In genomic region chr4:108272046-108272445, GRCh38 we compare ENCODE assay signal across 27 cellular contexts.
DNase-seq lines count a peak whose midpoint lies in the region; ATAC-seq and TF ChIP-seq lines count a peak whose summit lies in the region.
"Had no signal": no experiment of that assay in that cellular context is flagged by ENCODE, and none has a peak within 500 bp of the region (broad histone marks: within the 10 kb centered on the region; RNA-seq: fewer than 3 reads in every experiment).

No MANE protein-coding gene starts in this region.

- no peaks in the 10 kb centered on the region for H3K79me2 ChIP-seq in hepatocyte

- no peaks in the 10 kb centered on the region for H3K9me2 ChIP-seq in hepatocyte (replicated peaks; ENCODE audit: insufficient read depth)

- CTCF ChIA-PET in activated CD4-positive, alpha-beta T cell treated with anti-CD3 and anti-CD28 coated beads for 36 hours (lab: Charles Lee): no interaction called here
- CTCF ChIA-PET in activated CD8-positive, alpha-beta T cell treated with anti-CD3 and anti-CD28 coated beads for 36 hours (lab: Charles Lee): interaction anchor here (1.6 kb wide), 1 partner anchor 253 kb away, joined by 3 read pairs; no protein-coding TSS in a partner anchor

- H3K9me3 Mint-ChIP-seq in activated CD4-positive, alpha-beta T cell treated with anti-CD3 and anti-CD28 coated beads for 36 hours (ENCODE audit: low read depth): peaks cover 4% of the 10 kb centered on the region
- no peaks in the 10 kb centered on the region for H3K9me3 Mint-ChIP-seq in activated CD8-positive, alpha-beta T cell treated with anti-CD3 and anti-CD28 coated beads for 36 hours
- H3K9me3 Mint-ChIP-seq: activated T-cell treated with anti-CD3 and anti-CD28 coated beads, Interleukin-2, amount 50 U/mL, for 4 hours; GM23338; type B pancreatic cell had no signal

- H3K4me3 ChIP-seq in hepatocyte: no peak overlapping the region
- H3K4me3 ChIP-seq: adrenal gland, BLaER1, GM23338, left lung had no signal

- no peak overlapping the region for H2AFZ ChIP-seq in hepatocyte

- no peaks in the 10 kb centered on the region for H4K20me1 ChIP-seq in hepatocyte (ENCODE audit: insufficient read depth, poor library complexity, severe bottlenecking)
- H4K20me1 ChIP-seq: BLaER1 had no signal

- no peaks in the 10 kb centered on the region for H3K27me3 ChIP-seq in hepatocyte
- H3K27me3 ChIP-seq: adrenal gland, BLaER1, brain microvascular endothelial cell, left lung had no signal

- intact Hi-C loops in activated CD4-positive, alpha-beta T cell treated with anti-CD3 and anti-CD28 coated beads for 36 hours (cut with DNase I, micrococcal nuclease): no loop called here
- intact Hi-C loops in activated CD8-positive, alpha-beta T cell treated with anti-CD3 and anti-CD28 coated beads for 36 hours (cut with micrococcal nuclease): no loop called here

- no peak overlapping the region for H3K27ac Mint-ChIP-seq in activated CD4-positive, alpha-beta T cell treated with anti-CD3 and anti-CD28 coated beads for 36 hours
- no peak overlapping the region for H3K27ac Mint-ChIP-seq in activated CD8-positive, alpha-beta T cell treated with anti-CD3 and anti-CD28 coated beads for 36 hours
- H3K27ac Mint-ChIP-seq: activated CD4-positive, alpha-beta T cell treated with anti-CD3 and anti-CD28 coated beads, Interleukin-2, amount 10 ng/mL, durations not matched to agents 7 days and 5 days; GM23338; type B pancreatic cell had no signal

- no peaks in the 10 kb centered on the region for H3K9me3 ChIP-seq in hepatocyte (ENCODE audit: low read depth)
- H3K9me3 ChIP-seq: adrenal gland, BLaER1, left lung had no signal

- H3K4me2 ChIP-seq in hepatocyte: no peak overlapping the region
- H3K4me2 ChIP-seq: BLaER1, GM23338 had no signal

- TF ChIP-seq CTCF in hepatocyte (IDR thresholded peaks at IDR 0.05; ENCODE audit: poor library complexity): no peak
- TF ChIP-seq CTCF in activated CD8-positive, alpha-beta T cell treated with anti-CD3 and anti-CD28 coated beads for 36 hours (IDR thresholded peaks at IDR 0.05): no peak

- no peaks in the 10 kb centered on the region for H3K36me3 Mint-ChIP-seq in activated CD4-positive, alpha-beta T cell treated with anti-CD3 and anti-CD28 coated beads for 36 hours (ENCODE audit: low read depth)
- H3K36me3 Mint-ChIP-seq in activated CD8-positive, alpha-beta T cell treated with anti-CD3 and anti-CD28 coated beads for 36 hours (ENCODE audit: low read depth): no peaks in the 10 kb centered on the region
- H3K36me3 Mint-ChIP-seq: type B pancreatic cell had no signal

- no peak for ATAC-seq in HG03196 (IDR thresholded peaks at IDR 0.05; ENCODE audit: unreplicated experiment)
- no peak for ATAC-seq in activated CD4-positive, alpha-beta T cell treated with anti-CD3 and anti-CD28 coated beads for 36 hours
- no peak for ATAC-seq in activated CD8-positive, alpha-beta T cell treated with anti-CD3 and anti-CD28 coated beads for 36 hours
- ATAC-seq: activated T-cell treated with anti-CD3 and anti-CD28 coated beads, Interleukin-2, amount 50 U/mL, for 4 hours; GM23338; left lung; PC-3; right cardiac atrium had no signal

- no peaks in the 10 kb centered on the region for H3K36me3 ChIP-seq in hepatocyte (replicated peaks; ENCODE audit: insufficient read depth, low read depth)
- H3K36me3 ChIP-seq: adrenal gland, BLaER1, brain microvascular endothelial cell, left lung, WERI-Rb-1 had no signal

- WGBS in hepatocyte (ENCODE audit: low lambda C conversion rate, missing lambda C conversion rate): 54% methylated on average over 3 of the region's 3 CpGs

- H3K27ac ChIP-seq in hepatocyte: peak overlapping the region; percentile 60
- H3K27ac ChIP-seq: adrenal gland, BLaER1, brain microvascular endothelial cell, left lung, WERI-Rb-1 had no signal

- DNase-seq in DMS 273 (lab: John Stamatoyannopoulos, UW; ENCODE audit: unreplicated experiment) (peak; percentile 38), ELR (ENCODE audit: low read depth) (peak; percentile 4), amniotic epithelial cell (ENCODE audit: low read depth) (peak; percentile 53), hepatocyte (ENCODE audit: low spot score) (peak; percentile 5)
- no peak for DNase-seq in activated CD4-positive, alpha-beta T cell treated with anti-CD3 and anti-CD28 coated beads for 36 hours
- DNase-seq in activated CD8-positive, alpha-beta T cell treated with anti-CD3 and anti-CD28 coated beads for 36 hours: no peak
- DNase-seq: activated CD4-positive, alpha-beta T cell treated with anti-CD3 and anti-CD28 coated beads, Interleukin-2, amount 10 ng/mL, durations not matched to agents 7 days and 5 days; activated naive CD4-positive, alpha-beta T cell; activated T-cell treated with anti-CD3 and anti-CD28 coated beads, Interleukin-2, amount 50 U/mL, for 4 hours; adrenal gland; effector CD8-positive, alpha-beta T cell; erythroblast; foreskin melanocyte; left lung; mesendoderm; NK-92 treated with Interleukin-12 subunit alpha and Interleukin-12 subunit beta, amount 100 ng/mL, for 24 hours; right cardiac atrium; stimulated activated CD4-positive, alpha-beta T cell treated with anti-CD3 and anti-CD28 coated beads, Interleukin-12 subunit alpha, Interleukin-12 subunit beta, amount 100 ng/mL, for 4 hours; stimulated activated CD4-positive, alpha-beta T cell treated with anti-CD3 and anti-CD28 coated beads, Interleukin-4, amount 100 ng/mL, for 1 hour; T-helper 9 cell; WERI-Rb-1 had no signal

- peaks cover 9% of the 10 kb centered on the region for H3K4me1 Mint-ChIP-seq in activated CD4-positive, alpha-beta T cell treated with anti-CD3 and anti-CD28 coated beads for 36 hours
- peaks cover 5% of the 10 kb centered on the region for H3K4me1 Mint-ChIP-seq in activated CD8-positive, alpha-beta T cell treated with anti-CD3 and anti-CD28 coated beads for 36 hours (ENCODE audit: low read depth)
- H3K4me1 Mint-ChIP-seq: GM23338 had no signal

- no peaks in the 10 kb centered on the region for H3K27me3 Mint-ChIP-seq in activated CD4-positive, alpha-beta T cell treated with anti-CD3 and anti-CD28 coated beads for 36 hours
- H3K27me3 Mint-ChIP-seq in activated CD8-positive, alpha-beta T cell treated with anti-CD3 and anti-CD28 coated beads for 36 hours: no peaks in the 10 kb centered on the region
- H3K27me3 Mint-ChIP-seq: activated CD4-positive, alpha-beta T cell treated with anti-CD3 and anti-CD28 coated beads, Interleukin-2, amount 10 ng/mL, durations not matched to agents 7 days and 5 days; type B pancreatic cell had no signal

- POLR2A ChIA-PET in activated CD4-positive, alpha-beta T cell treated with anti-CD3 and anti-CD28 coated beads for 36 hours (lab: Charles Lee): no interaction called here
- POLR2A ChIA-PET in activated CD8-positive, alpha-beta T cell treated with anti-CD3 and anti-CD28 coated beads for 36 hours (lab: Charles Lee): no interaction called here

- H3K4me3 Mint-ChIP-seq in activated CD4-positive, alpha-beta T cell treated with anti-CD3 and anti-CD28 coated beads for 36 hours: no peak overlapping the region
- no peak overlapping the region for H3K4me3 Mint-ChIP-seq in activated CD8-positive, alpha-beta T cell treated with anti-CD3 and anti-CD28 coated beads for 36 hours
- H3K4me3 Mint-ChIP-seq: activated CD4-positive, alpha-beta T cell treated with anti-CD3 and anti-CD28 coated beads, Interleukin-2, amount 10 ng/mL, durations not matched to agents 7 days and 5 days; activated T-cell treated with anti-CD3 and anti-CD28 coated beads, Interleukin-2, amount 50 U/mL, for 4 hours; GM23338; type B pancreatic cell had no signal

- no peaks in the 10 kb centered on the region for H3K4me1 ChIP-seq in hepatocyte (ENCODE audit: insufficient read depth)
- H3K4me1 ChIP-seq: adrenal gland, BLaER1, left lung had no signal

Comparison
In these comparisons a context has a peak if more than half of its experiments do, and no peak if none do; other contexts are left out.
1. DNase-seq: peak in DMS 273 (single experiment), ELR (single experiment), amniotic epithelial cell (single experiment) and hepatocyte (single experiment); none in activated CD4-positive, alpha-beta T cell treated with anti-CD3 and anti-CD28 coated beads for 36 hours (single experiment) and activated CD8-positive, alpha-beta T cell treated with anti-CD3 and anti-CD28 coated beads for 36 hours (single experiment).